Comparison of ENCODE assay signal across 26 cellular contexts in genomic region chr17:49351572-49352140, GRCh38.
"Had no signal": no experiment of that assay in that cellular context is flagged by ENCODE, and none has a peak within 500 bp of the region (broad histone marks: within the 10 kb centered on the region; RNA-seq: fewer than 3 reads in every experiment).

No MANE protein-coding gene starts in this region.

- ATAC-seq: Panc1, SK-N-SH treated with all-trans-retinoic acid at 6 μM for 48 hours had no signal

- H3K27ac ChIP-seq: coronary artery, SJSA1 had no signal

- H3K9me3 Mint-ChIP-seq: activated B cell treated with CpG ODN at 0.5 μM for 24 hours; activated CD4-positive, alpha-beta memory T cell treated with anti-CD3 and anti-CD28 coated beads, Interleukin-2, amount 10 ng/mL, durations not matched to agents 7 days and 5 days; activated naive CD4-positive, alpha-beta T cell treated with anti-CD3 and anti-CD28 coated beads, Interleukin-2, amount 10 ng/mL, durations not matched to agents 7 days and 5 days had no signal

- DNase-seq: activated B cell treated with CpG ODN at 0.5 μM for 24 hours; activated CD4-positive, alpha-beta memory T cell treated with anti-CD3 and anti-CD28 coated beads, Interleukin-2, amount 10 ng/mL, durations not matched to agents 7 days and 5 days; activated CD4-positive, alpha-beta T cell treated with anti-CD3 and anti-CD28 coated beads for 1 hour; activated CD4-positive, alpha-beta T cell treated with anti-CD3 and anti-CD28 coated beads, Interleukin-2, amount 50 U/mL, for 1 hour; activated CD8-positive, alpha-beta memory T cell treated with anti-CD3 and anti-CD28 coated beads, Interleukin-2, amount 50 U/mL, for 48 hours; activated gamma-delta T cell treated with Interleukin-2 at 50 U/mL for 16 hours; activated naive CD4-positive, alpha-beta T cell treated with anti-CD3 and anti-CD28 coated beads, Interleukin-2, amount 10 ng/mL, durations not matched to agents 7 days and 5 days; activated T-cell treated with anti-CD3 and anti-CD28 coated beads, Interleukin-2, amount 50 U/mL, for 1 hour; aorta; central memory CD4-positive, alpha-beta T cell; Karpas-422; MM.1S; NCI-H1105; NCI-H1436; NCI-H1694 treated with DMSO at 0.1 percent for 48 hours; NCI-H2029 treated with DMSO at 0.1 percent for 48 hours; NCI-H510A treated with DMSO at 0.1 percent for 48 hours; NCI-H69; NK-92 treated with Interleukin-12 subunit alpha and Interleukin-12 subunit beta, amount 100 ng/mL, for 24 hours; OCI-M1; SHP77; SW 1271 had no signal

- H3K9me3 ChIP-seq: SJSA1 had no signal

- H3K27me3 Mint-ChIP-seq: activated B cell treated with CpG ODN at 0.5 μM for 24 hours; activated CD4-positive, alpha-beta memory T cell treated with anti-CD3 and anti-CD28 coated beads, Interleukin-2, amount 10 ng/mL, durations not matched to agents 7 days and 5 days; activated naive CD4-positive, alpha-beta T cell treated with anti-CD3 and anti-CD28 coated beads, Interleukin-2, amount 10 ng/mL, durations not matched to agents 7 days and 5 days had no signal

- H3K4me3 Mint-ChIP-seq: activated B cell treated with CpG ODN at 0.5 μM for 24 hours; activated CD4-positive, alpha-beta memory T cell treated with anti-CD3 and anti-CD28 coated beads, Interleukin-2, amount 10 ng/mL, durations not matched to agents 7 days and 5 days; activated naive CD4-positive, alpha-beta T cell treated with anti-CD3 and anti-CD28 coated beads, Interleukin-2, amount 10 ng/mL, durations not matched to agents 7 days and 5 days had no signal

- H3K27ac Mint-ChIP-seq: activated B cell treated with CpG ODN at 0.5 μM for 24 hours; activated CD4-positive, alpha-beta memory T cell treated with anti-CD3 and anti-CD28 coated beads, Interleukin-2, amount 10 ng/mL, durations not matched to agents 7 days and 5 days; activated naive CD4-positive, alpha-beta T cell treated with anti-CD3 and anti-CD28 coated beads, Interleukin-2, amount 10 ng/mL, durations not matched to agents 7 days and 5 days had no signal

- H3K27me3 ChIP-seq: SJSA1 had no signal
